2 cellular contexts compared by ENCODE assay signal in the genomic region with DNA sequence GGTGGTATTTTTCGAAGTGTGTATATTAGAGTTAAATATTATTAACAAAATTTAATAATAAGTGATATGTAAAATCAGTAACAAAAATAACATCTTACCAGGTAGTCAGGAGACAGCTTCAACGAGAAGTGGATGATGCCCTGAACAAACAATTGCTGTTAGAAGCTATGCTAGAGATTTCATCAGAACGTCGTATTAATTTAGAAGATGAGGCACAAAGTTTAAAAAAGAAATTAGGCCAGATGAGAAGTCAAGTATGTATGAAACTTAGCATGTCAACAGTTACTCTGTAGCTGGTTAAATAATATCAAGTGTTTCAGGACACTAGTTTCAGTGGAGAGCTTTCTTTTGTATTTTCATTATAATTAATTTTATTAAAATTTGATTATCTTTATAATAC. TPM values are rescaled to one million over a fixed set of nuclear protein-coding genes. Genes with fewer than 3 reads are reported as not detected.
"Had no signal": no experiment of that assay in that cellular context is flagged by ENCODE, and none has a peak within 500 bp of the region (broad histone marks: within the 10 kb centered on the region; RNA-seq: fewer than 3 reads in every experiment).

No MANE protein-coding gene starts in this region.

RNA-seq across cellular contexts. Expression of a gene that starts 34.0 kb away (rescaled TPM):
- total RNA-seq: G401, GM12878 had no signal
- polyA plus RNA-seq: GM12878 had no signal
